Comparison of ENCODE assay signal across 8 cellular contexts in the genomic region with DNA sequence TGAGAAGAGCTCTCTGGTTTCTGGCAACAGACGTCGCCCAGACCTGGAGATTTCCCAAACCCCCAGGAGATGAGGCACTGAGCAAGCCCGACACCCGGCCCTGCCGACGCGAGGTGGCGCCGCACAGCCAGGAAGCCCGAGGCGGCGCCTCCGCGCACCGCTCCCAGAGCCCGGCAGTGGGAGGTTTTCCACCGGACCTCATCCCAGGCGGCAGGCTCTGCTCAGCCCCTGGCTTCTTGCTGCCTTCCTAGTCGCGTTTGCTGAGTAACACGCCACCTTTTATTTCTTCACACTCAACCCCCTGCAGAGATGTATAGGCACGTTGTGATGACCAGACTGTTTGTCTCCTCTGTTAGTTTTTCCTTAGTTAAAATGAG. TPM values are rescaled to one million over a fixed set of nuclear protein-coding genes. Genes with fewer than 3 reads are reported as not detected.
DNase-seq lines count a peak whose midpoint lies in the region; ATAC-seq and TF ChIP-seq lines count a peak whose summit lies in the region.

No MANE protein-coding gene starts in this region.

- no peaks in the 10 kb centered on the region for H3K9me3 ChIP-seq in SJCRH30 (replicated peaks)
- H3K9me3 ChIP-seq in mesenchymal stem cell (ENCODE audit: control insufficient read depth, low read length) = peaks cover 4% of the 10 kb centered on the region
- no peaks in the 10 kb centered on the region for H3K9me3 ChIP-seq in upper lobe of left lung

- DNase-seq in GM03348 (ENCODE audit: low spot score) (peak; percentile 93), SJCRH30 (peak; percentile 39 to 56), epidermal melanocyte (ENCODE audit: insufficient read length, low spot score) (peak; percentile 40), mesenchymal stem cell (peak; percentile 52), upper lobe of left lung (peak; percentile 67 to 93), NK-92 (lab: John Stamatoyannopoulos, UW; ENCODE audit: unreplicated experiment) (no peak)

- no peak overlapping the region for H4K91ac ChIP-seq in mesenchymal stem cell (ENCODE audit: low read length)

- H3K14ac ChIP-seq in mesenchymal stem cell (ENCODE audit: low read length in 2 of 2) = no peak overlapping the region

- H3K4me3 ChIP-seq in SJCRH30 (no peak overlapping the region), mesenchymal stem cell (ENCODE audit: insufficient read depth in 1 of 2, low read depth in 1 of 2, low read length in 2 of 2) (peak overlapping the region in 1 of 2 experiments; percentile 52), upper lobe of left lung (no peak overlapping the region)

- no peak overlapping the region for H2BK15ac ChIP-seq in mesenchymal stem cell (ENCODE audit: low read depth, poor library complexity, severe bottlenecking)

- TF ChIP-seq EP300 in Ishikawa (IDR thresholded peaks at IDR 0.05; ENCODE audit: borderline replicate concordance) (no peak), upper lobe of left lung (IDR thresholded peaks at IDR 0.05) (no peak)

- H2BK12ac ChIP-seq in mesenchymal stem cell (ENCODE audit: low read length in 2 of 2) = no peak overlapping the region

- no peak overlapping the region for H2AFZ ChIP-seq in mesenchymal stem cell (ENCODE audit: low read depth, low read length)

- peak; percentile 20 to 61 (median 52) for TF ChIP-seq CTCF in upper lobe of left lung (IDR thresholded peaks at IDR 0.05)

- H3K27me3 ChIP-seq in SJCRH30 (0 out of 2 replicates have a peak, but pooled peaks cover 3% of the 10 kb centered on the region), mesenchymal stem cell (ENCODE audit: control insufficient read depth in 1 of 2, insufficient read depth in 1 of 2, low read length in 2 of 2) (peaks cover 11% of the 10 kb centered on the region in 2 experiments), upper lobe of left lung (peaks cover 0 to 5% (median 0%) of the 10 kb centered on the region in 4 donors)

- H3K9ac ChIP-seq in mesenchymal stem cell (ENCODE audit: low read length) = peak overlapping the region; percentile 60

- no peaks in the 10 kb centered on the region for H3K79me1 ChIP-seq in mesenchymal stem cell (replicated peaks; ENCODE audit: low read length, poor library complexity, severe bottlenecking)

- H3K27ac ChIP-seq in SJCRH30 = no peak overlapping the region
- H3K27ac ChIP-seq in mesenchymal stem cell (ENCODE audit: low read length, poor library complexity, severe bottlenecking) = no peak overlapping the region
- H3K27ac ChIP-seq in upper lobe of left lung = no peak overlapping the region

- H3K4ac ChIP-seq in mesenchymal stem cell (ENCODE audit: low read depth in 1 of 2, low read length in 2 of 2) = no peak overlapping the region

- H3K18ac ChIP-seq in mesenchymal stem cell (ENCODE audit: low read depth in 1 of 2, low read length in 2 of 2) = no peak overlapping the region

- H3K23ac ChIP-seq in mesenchymal stem cell (ENCODE audit: low read length in 2 of 2) = no peak overlapping the region

- H3K36me3 ChIP-seq in SJCRH30 = no peaks in the 10 kb centered on the region
- H3K36me3 ChIP-seq in mesenchymal stem cell (ENCODE audit: control insufficient read depth in 1 of 2, insufficient read depth in 2 of 2, low read depth in 1 of 2, low read length in 2 of 2) = no peaks in the 10 kb centered on the region
- no peaks in the 10 kb centered on the region for H3K36me3 ChIP-seq in upper lobe of left lung

- H3K4me1 ChIP-seq in SJCRH30 (no peaks in the 10 kb centered on the region), mesenchymal stem cell (ENCODE audit: control insufficient read depth, insufficient read depth, low read depth, low read length) (peaks cover 2% of the 10 kb centered on the region), upper lobe of left lung (peaks cover 0 to 9% (median 4%) of the 10 kb centered on the region in 4 donors)

- 0% methylated on average over 18 of the region's 22 CpGs for WGBS in mesenchymal stem cell
- WGBS in upper lobe of left lung, 2 donors = 1% methylated on average over 15 to 21 of the region's 22 CpGs

- TF ChIP-seq RAD21 in Ishikawa (IDR thresholded peaks at IDR 0.05; ENCODE audit: low read depth) = peak; percentile 57

- H2AK5ac ChIP-seq in mesenchymal stem cell (ENCODE audit: low read length, severe bottlenecking) = no peak overlapping the region

- no peak overlapping the region for H3K4me2 ChIP-seq in mesenchymal stem cell (ENCODE audit: low read length, poor library complexity, severe bottlenecking)

- H2BK120ac ChIP-seq in mesenchymal stem cell (ENCODE audit: low read depth, low read length) = no peak overlapping the region

- H2BK5ac ChIP-seq in mesenchymal stem cell (ENCODE audit: low read depth, low read length, poor library complexity, severe bottlenecking) = no peak overlapping the region

- no peak overlapping the region for H4K8ac ChIP-seq in mesenchymal stem cell (ENCODE audit: low read length)

- TF ChIP-seq POLR2A in upper lobe of left lung (IDR thresholded peaks at IDR 0.05) = no peak

- ATAC-seq in upper lobe of left lung (ENCODE audit: low FRiP score in 2 of 2) (peak; percentile 74 to 91), GM18867 (IDR thresholded peaks at IDR 0.05; ENCODE audit: unreplicated experiment) (no peak)

TF ChIP-seq in Ishikawa, 13 proteins besides CTCF, POLR2A, EP300 and RAD21:
- TF ChIP-seq TCF12 (IDR thresholded peaks at IDR 0.05; ENCODE audit: low read depth) = no peak
- TF ChIP-seq, protein P1, sequence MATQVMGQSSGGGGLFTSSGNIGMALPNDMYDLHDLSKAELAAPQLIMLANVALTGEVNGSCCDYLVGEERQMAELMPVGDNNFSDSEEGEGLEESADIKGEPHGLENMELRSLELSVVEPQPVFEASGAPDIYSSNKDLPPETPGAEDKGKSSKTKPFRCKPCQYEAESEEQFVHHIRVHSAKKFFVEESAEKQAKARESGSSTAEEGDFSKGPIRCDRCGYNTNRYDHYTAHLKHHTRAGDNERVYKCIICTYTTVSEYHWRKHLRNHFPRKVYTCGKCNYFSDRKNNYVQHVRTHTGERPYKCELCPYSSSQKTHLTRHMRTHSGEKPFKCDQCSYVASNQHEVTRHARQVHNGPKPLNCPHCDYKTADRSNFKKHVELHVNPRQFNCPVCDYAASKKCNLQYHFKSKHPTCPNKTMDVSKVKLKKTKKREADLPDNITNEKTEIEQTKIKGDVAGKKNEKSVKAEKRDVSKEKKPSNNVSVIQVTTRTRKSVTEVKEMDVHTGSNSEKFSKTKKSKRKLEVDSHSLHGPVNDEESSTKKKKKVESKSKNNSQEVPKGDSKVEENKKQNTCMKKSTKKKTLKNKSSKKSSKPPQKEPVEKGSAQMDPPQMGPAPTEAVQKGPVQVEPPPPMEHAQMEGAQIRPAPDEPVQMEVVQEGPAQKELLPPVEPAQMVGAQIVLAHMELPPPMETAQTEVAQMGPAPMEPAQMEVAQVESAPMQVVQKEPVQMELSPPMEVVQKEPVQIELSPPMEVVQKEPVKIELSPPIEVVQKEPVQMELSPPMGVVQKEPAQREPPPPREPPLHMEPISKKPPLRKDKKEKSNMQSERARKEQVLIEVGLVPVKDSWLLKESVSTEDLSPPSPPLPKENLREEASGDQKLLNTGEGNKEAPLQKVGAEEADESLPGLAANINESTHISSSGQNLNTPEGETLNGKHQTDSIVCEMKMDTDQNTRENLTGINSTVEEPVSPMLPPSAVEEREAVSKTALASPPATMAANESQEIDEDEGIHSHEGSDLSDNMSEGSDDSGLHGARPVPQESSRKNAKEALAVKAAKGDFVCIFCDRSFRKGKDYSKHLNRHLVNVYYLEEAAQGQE (IDR thresholded peaks at IDR 0.05; ENCODE audit: low read depth) = peak; percentile 2; the same call in 1 of the 2 replicates

RNA-seq across cellular contexts. Expression of a gene that starts 56.3 kb away (rescaled TPM):
- total RNA-seq in SJCRH30 (2014; rRNA removed; shearing (Covaris generic)) = 4.6 and 4.8 TPM in 2 replicates
- 11.2 TPM for polyA plus RNA-seq in mesenchymal stem cell (2013, experiment 1 of 2)
- polyA plus RNA-seq in mesenchymal stem cell (2013, experiment 2 of 2) = 11.7 TPM
- 10 to 100 TPM; 26.3 to 51.3 (median 36.3) TPM for total RNA-seq in upper lobe of left lung
